8 cellular contexts compared by ENCODE assay signal in genomic region chr1:156213644-156213966, GRCh38. TPM values are rescaled to one million over a fixed set of nuclear protein-coding genes. Genes with fewer than 3 reads are reported as not detected.
A peak's percentile ranks its signal among the peaks of the same experiment; 100 is the strongest.
DNase-seq lines count a peak whose midpoint lies in the region; ATAC-seq and TF ChIP-seq lines count a peak whose summit lies in the region.

No MANE protein-coding gene starts in this region.

- H3K27ac ChIP-seq in gastroesophageal sphincter: peak overlapping the region; percentile 88 to 95 (median 90)

- TF ChIP-seq POLR2A in gastroesophageal sphincter (IDR thresholded peaks at IDR 0.05): no peak

- WGBS in gastroesophageal sphincter (ENCODE audit: low coverage in 1 of 2), 2 donors: 10 to 24% methylated on average over 8 to 9 of the region's 11 CpGs

- TF ChIP-seq CTCF in WI38 (IDR thresholded peaks at IDR 0.05; ENCODE audit: low read depth, low read length) (no peak), gastroesophageal sphincter (IDR thresholded peaks at IDR 0.05) (no peak)

- peak overlapping the region; percentile 94 for H3K9ac ChIP-seq in skeletal muscle satellite cell (ENCODE audit: low read depth, low read length)

- DNase-seq in SKM-1 (lab: John Stamatoyannopoulos, UW; ENCODE audit: unreplicated experiment): no peak
- DNase-seq in NCI-H748 (lab: John Stamatoyannopoulos, UW; ENCODE audit: unreplicated experiment): no peak
- DNase-seq in NCI-H345 treated with DMSO at 0.1 percent for 48 hours (lab: John Stamatoyannopoulos, UW; ENCODE audit: unreplicated experiment): no peak

- no peak for TF ChIP-seq EP300 in gastroesophageal sphincter (IDR thresholded peaks at IDR 0.05)

- H3K27me3 ChIP-seq in gastroesophageal sphincter (no peaks in the 10 kb centered on the region), skeletal muscle satellite cell (ENCODE audit: control insufficient read depth, insufficient read depth, low read length) (no peaks in the 10 kb centered on the region)

- peaks cover 0 to 47% (median 11%) of the 10 kb centered on the region in 3 donors for H3K4me1 ChIP-seq in gastroesophageal sphincter
- peaks cover 18% of the 10 kb centered on the region for H3K4me1 ChIP-seq in skeletal muscle satellite cell (ENCODE audit: control insufficient read depth, insufficient read depth, low read length)

- H3K4me2 ChIP-seq in skeletal muscle satellite cell (ENCODE audit: low read length): peak overlapping the region; percentile 99

- H3K9me3 ChIP-seq in gastroesophageal sphincter (no peaks in the 10 kb centered on the region), skeletal muscle satellite cell (replicated peaks; ENCODE audit: low read length) (no peaks in the 10 kb centered on the region)

- H3K4me3 ChIP-seq in WI38 (ENCODE audit: low read depth, low read length) (peak overlapping the region; percentile 79), gastroesophageal sphincter (peak overlapping the region; percentile 40 to 64), skeletal muscle satellite cell (ENCODE audit: low read length) (peak overlapping the region; percentile 87)

- H3K36me3 ChIP-seq in gastroesophageal sphincter (peaks cover 0 to 39% of the 10 kb centered on the region in 2 donors), skeletal muscle satellite cell (ENCODE audit: insufficient read depth, low read length) (peaks cover 20% of the 10 kb centered on the region)

- ATAC-seq in GM18858 (IDR thresholded peaks at IDR 0.05; ENCODE audit: unreplicated experiment): peak; percentile 3
- ATAC-seq in gastroesophageal sphincter: no peak
- ATAC-seq in HG02852 (IDR thresholded peaks at IDR 0.05; ENCODE audit: unreplicated experiment): no peak

RNA-seq across cellular contexts. Expression of gene PMF1, which starts 0.8 kb away (rescaled TPM):
- total RNA-seq in gastroesophageal sphincter: 10 to 100 TPM; 49.3 to 58.9 (median 51.8) TPM
- 21.5 and 28.0 TPM in 2 replicates for total RNA-seq in skeletal muscle satellite cell (2012; rRNA removed)

RNA-seq across cellular contexts. Expression of gene SLC25A44, which starts 19.7 kb away (rescaled TPM):
- 10 to 100 TPM in 3 of 4 donors, 1 to 10 TPM in 1; 9.4 to 17.0 (median 12.7) TPM for total RNA-seq in gastroesophageal sphincter
- total RNA-seq in skeletal muscle satellite cell (2012; rRNA removed): 10.4 and 12.9 TPM in 2 replicates

RNA-seq across cellular contexts. Expression of gene BGLAP, which starts 28.4 kb away (rescaled TPM):
- total RNA-seq in gastroesophageal sphincter: under 1 TPM in 1 of 4 donors, not detected in 3; 0.54 TPM
- total RNA-seq in skeletal muscle satellite cell (2012; rRNA removed): 1.3 TPM in 1 of 2 replicates, not detected in the other

RNA-seq across cellular contexts. Expression of gene PAQR6, which starts 34.3 kb away (rescaled TPM):
- 1 to 10 TPM; 1.2 to 3.4 (median 1.6) TPM for total RNA-seq in gastroesophageal sphincter
- total RNA-seq in skeletal muscle satellite cell (2012; rRNA removed): 0.22 and 0.51 TPM in 2 replicates
